ENCODE assay signal across 2 cellular contexts in genomic region chr11:78940500-78941225, GRCh38.
TF ChIP-seq lines count a peak whose summit lies in the region.

No MANE protein-coding gene starts in this region.

TF ChIP-seq in SK-N-SH, 30 proteins besides CTCF, POLR2A, EP300 and RAD21 (continued from another document):
- TF ChIP-seq, protein P1, sequence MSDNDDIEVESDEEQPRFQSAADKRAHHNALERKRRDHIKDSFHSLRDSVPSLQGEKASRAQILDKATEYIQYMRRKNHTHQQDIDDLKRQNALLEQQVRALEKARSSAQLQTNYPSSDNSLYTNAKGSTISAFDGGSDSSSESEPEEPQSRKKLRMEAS (IDR thresholded peaks at IDR 0.05; ENCODE audit: low read depth), result no peak
- no peak for TF ChIP-seq NRF1 (IDR thresholded peaks at IDR 0.05; ENCODE audit: low read depth, low read length)
- TF ChIP-seq, protein P2, sequence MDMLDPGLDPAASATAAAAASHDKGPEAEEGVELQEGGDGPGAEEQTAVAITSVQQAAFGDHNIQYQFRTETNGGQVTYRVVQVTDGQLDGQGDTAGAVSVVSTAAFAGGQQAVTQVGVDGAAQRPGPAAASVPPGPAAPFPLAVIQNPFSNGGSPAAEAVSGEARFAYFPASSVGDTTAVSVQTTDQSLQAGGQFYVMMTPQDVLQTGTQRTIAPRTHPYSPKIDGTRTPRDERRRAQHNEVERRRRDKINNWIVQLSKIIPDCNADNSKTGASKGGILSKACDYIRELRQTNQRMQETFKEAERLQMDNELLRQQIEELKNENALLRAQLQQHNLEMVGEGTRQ (IDR thresholded peaks at IDR 0.05; ENCODE audit: borderline replicate concordance, low read depth, low read length), result no peak
- TF ChIP-seq FOSL2 (IDR thresholded peaks at IDR 0.05; ENCODE audit: borderline replicate concordance, low read depth), result no peak
- no peak for TF ChIP-seq SIN3A (IDR thresholded peaks at IDR 0.05; ENCODE audit: borderline replicate concordance, low read depth, low read length)
- TF ChIP-seq MEF2A (IDR thresholded peaks at IDR 0.05; ENCODE audit: borderline replicate concordance, low read depth), result no peak

TF ChIP-seq in SK-N-SH treated with all-trans-retinoic acid at 6 μM for 48 hours, 23 proteins besides CTCF, POLR2A, EP300 and RAD21 (continued from another document):
- TF ChIP-seq TSHZ2 (CRISPR knock-in tag; IDR thresholded peaks at IDR 0.05) (no peak), RARB (CRISPR knock-in tag; IDR thresholded peaks at IDR 0.05) (no peak), BACH2 (CRISPR knock-in tag; IDR thresholded peaks at IDR 0.05; ENCODE audit: borderline replicate concordance) (no peak), TCF4 (CRISPR knock-in tag; IDR thresholded peaks at IDR 0.05; ENCODE audit: borderline replicate concordance) (no peak), ZC3H10 (CRISPR knock-in tag; IDR thresholded peaks at IDR 0.05) (no peak), ISL1 (CRISPR knock-in tag; IDR thresholded peaks at IDR 0.05) (no peak), ZNF8 (CRISPR knock-in tag; IDR thresholded peaks at IDR 0.05) (no peak), CSDC2 (CRISPR knock-in tag; IDR thresholded peaks at IDR 0.05) (no peak), PPARA (CRISPR knock-in tag; IDR thresholded peaks at IDR 0.05; ENCODE audit: borderline replicate concordance) (no peak), ZNF70 (CRISPR knock-in tag; IDR thresholded peaks at IDR 0.05) (no peak), GLIS3 (CRISPR knock-in tag; IDR thresholded peaks at IDR 0.05) (no peak)
- TF ChIP-seq, protein P3, sequence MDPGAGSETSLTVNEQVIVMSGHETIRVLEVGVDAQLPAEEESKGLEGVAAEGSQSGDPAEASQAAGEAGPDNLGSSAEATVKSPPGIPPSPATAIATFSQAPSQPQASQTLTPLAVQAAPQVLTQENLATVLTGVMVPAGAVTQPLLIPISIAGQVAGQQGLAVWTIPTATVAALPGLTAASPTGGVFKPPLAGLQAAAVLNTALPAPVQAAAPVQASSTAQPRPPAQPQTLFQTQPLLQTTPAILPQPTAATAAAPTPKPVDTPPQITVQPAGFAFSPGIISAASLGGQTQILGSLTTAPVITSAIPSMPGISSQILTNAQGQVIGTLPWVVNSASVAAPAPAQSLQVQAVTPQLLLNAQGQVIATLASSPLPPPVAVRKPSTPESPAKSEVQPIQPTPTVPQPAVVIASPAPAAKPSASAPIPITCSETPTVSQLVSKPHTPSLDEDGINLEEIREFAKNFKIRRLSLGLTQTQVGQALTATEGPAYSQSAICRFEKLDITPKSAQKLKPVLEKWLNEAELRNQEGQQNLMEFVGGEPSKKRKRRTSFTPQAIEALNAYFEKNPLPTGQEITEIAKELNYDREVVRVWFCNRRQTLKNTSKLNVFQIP (CRISPR knock-in tag; IDR thresholded peaks at IDR 0.05; ENCODE audit: borderline replicate concordance, low read depth), result no peak
